Comparison of ENCODE assay signal across 1 cellular context in the genomic region with DNA sequence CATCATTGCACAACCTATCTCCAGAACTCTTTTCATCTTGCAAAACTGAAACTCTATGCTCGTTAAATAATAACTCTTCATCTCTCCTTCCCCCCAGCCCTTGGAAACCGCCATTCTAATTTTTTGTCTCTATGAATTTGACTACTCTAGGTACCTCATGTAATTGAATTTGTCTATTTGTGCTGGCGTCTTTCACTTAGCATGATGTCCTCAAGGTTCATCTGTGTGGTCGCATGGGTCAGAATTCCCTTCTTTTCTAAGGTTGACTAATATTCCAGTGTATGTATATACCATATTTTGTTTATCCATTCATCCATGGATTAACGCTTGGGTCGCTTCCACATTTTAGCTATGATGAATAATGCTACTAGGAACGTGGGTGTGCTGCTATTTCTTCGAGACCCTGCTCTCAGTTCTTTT.
TF ChIP-seq lines count a peak whose summit lies in the region.

No MANE protein-coding gene starts in this region.

TF ChIP-seq in GM12878, 131 proteins besides CTCF, POLR2A, EP300 and RAD21 (continued from another document):
- TF ChIP-seq, protein P1, sequence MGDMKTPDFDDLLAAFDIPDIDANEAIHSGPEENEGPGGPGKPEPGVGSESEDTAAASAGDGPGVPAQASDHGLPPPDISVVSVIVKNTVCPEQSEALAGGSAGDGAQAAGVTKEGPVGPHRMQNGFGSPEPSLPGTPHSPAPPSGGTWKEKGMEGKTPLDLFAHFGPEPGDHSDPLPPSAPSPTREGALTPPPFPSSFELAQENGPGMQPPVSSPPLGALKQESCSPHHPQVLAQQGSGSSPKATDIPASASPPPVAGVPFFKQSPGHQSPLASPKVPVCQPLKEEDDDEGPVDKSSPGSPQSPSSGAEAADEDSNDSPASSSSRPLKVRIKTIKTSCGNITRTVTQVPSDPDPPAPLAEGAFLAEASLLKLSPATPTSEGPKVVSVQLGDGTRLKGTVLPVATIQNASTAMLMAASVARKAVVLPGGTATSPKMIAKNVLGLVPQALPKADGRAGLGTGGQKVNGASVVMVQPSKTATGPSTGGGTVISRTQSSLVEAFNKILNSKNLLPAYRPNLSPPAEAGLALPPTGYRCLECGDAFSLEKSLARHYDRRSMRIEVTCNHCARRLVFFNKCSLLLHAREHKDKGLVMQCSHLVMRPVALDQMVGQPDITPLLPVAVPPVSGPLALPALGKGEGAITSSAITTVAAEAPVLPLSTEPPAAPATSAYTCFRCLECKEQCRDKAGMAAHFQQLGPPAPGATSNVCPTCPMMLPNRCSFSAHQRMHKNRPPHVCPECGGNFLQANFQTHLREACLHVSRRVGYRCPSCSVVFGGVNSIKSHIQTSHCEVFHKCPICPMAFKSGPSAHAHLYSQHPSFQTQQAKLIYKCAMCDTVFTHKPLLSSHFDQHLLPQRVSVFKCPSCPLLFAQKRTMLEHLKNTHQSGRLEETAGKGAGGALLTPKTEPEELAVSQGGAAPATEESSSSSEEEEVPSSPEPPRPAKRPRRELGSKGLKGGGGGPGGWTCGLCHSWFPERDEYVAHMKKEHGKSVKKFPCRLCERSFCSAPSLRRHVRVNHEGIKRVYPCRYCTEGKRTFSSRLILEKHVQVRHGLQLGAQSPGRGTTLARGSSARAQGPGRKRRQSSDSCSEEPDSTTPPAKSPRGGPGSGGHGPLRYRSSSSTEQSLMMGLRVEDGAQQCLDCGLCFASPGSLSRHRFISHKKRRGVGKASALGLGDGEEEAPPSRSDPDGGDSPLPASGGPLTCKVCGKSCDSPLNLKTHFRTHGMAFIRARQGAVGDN (IDR thresholded peaks at IDR 0.05): peak; percentile 23; the same call in 1 of the 2 replicates
- TF ChIP-seq JUNB (IDR thresholded peaks at IDR 0.05) (peak; percentile 22; the same call in 1 of the 2 replicates), STAT1 (conservative IDR thresholded peaks at IDR 0.05) (no peak), TCF12 (IDR thresholded peaks at IDR 0.05; ENCODE audit: low read depth, low read length) (no peak), ASH2L (IDR thresholded peaks at IDR 0.05; ENCODE audit: borderline replicate concordance, low read depth) (no peak), BACH1 (IDR thresholded peaks at IDR 0.05; ENCODE audit: borderline replicate concordance) (no peak), GATAD2B (conservative IDR thresholded peaks at IDR 0.05; ENCODE audit: low read depth) (peak; percentile 39; the same call in 1 of the 2 replicates), IKZF2 (IDR thresholded peaks at IDR 0.05) (peak; percentile 78 to 82), NFIC (IDR thresholded peaks at IDR 0.05; ENCODE audit: low read depth, low read length) (peak; percentile 43; the same call in 1 of the 2 replicates), STAT3 (IDR thresholded peaks at IDR 0.05; ENCODE audit: low read depth, low read length) (no peak), RB1 (IDR thresholded peaks at IDR 0.05; ENCODE audit: borderline replicate concordance) (no peak), IKZF1 (conservative IDR thresholded peaks at IDR 0.05) (peak; percentile 86), FOXK2 (IDR thresholded peaks at IDR 0.05) (no peak), MTA2 (IDR thresholded peaks at IDR 0.05; ENCODE audit: low read depth) (peak; percentile 80)
- TF ChIP-seq, protein P2, sequence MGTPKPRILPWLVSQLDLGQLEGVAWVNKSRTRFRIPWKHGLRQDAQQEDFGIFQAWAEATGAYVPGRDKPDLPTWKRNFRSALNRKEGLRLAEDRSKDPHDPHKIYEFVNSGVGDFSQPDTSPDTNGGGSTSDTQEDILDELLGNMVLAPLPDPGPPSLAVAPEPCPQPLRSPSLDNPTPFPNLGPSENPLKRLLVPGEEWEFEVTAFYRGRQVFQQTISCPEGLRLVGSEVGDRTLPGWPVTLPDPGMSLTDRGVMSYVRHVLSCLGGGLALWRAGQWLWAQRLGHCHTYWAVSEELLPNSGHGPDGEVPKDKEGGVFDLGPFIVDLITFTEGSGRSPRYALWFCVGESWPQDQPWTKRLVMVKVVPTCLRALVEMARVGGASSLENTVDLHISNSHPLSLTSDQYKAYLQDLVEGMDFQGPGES (IDR thresholded peaks at IDR 0.05): no peak
TF ChIP-seq in GM12878: peak in this region for 22.
